1 cellular context compared by ENCODE assay signal in genomic region chr18:48975817-48976649, GRCh38.
TF ChIP-seq lines count a peak whose summit lies in the region.

No MANE protein-coding gene starts in this region.

TF ChIP-seq in K562, 482 proteins besides CTCF, POLR2A, EP300 and RAD21 (continues in another document):
- TF ChIP-seq ZNF589 (CRISPR knock-in tag; IDR thresholded peaks at IDR 0.05; ENCODE audit: low read depth) (0 out of 2 replicates have a peak, but pooled peaks have one; percentile 27), ZNF766 (CRISPR knock-in tag; conservative IDR thresholded peaks at IDR 0.05) (peak; percentile 70), SRSF3 (IDR thresholded peaks at IDR 0.05; ENCODE audit: insufficient read depth, low read length) (no peak), THAP12 (CRISPR knock-in tag; IDR thresholded peaks at IDR 0.05) (0 out of 2 replicates have a peak, but pooled peaks have one; percentile 55), ZNF197 (CRISPR knock-in tag; IDR thresholded peaks at IDR 0.05; ENCODE audit: low read depth) (0 out of 2 replicates have a peak, but pooled peaks have one; percentile 31), RBFOX2 (IDR thresholded peaks at IDR 0.05; ENCODE audit: low read depth, low read length) (peak; percentile 8), CHD7 (IDR thresholded peaks at IDR 0.05; ENCODE audit: low read depth, low read length) (no peak), POLR2AphosphoS2 (IDR thresholded peaks at IDR 0.05; ENCODE audit: low read length) (no peak), ARHGAP35 (IDR thresholded peaks at IDR 0.05; ENCODE audit: partially characterized antibody) (no peak), DPF2 (IDR thresholded peaks at IDR 0.05) (no peak), TCF7L2 (IDR thresholded peaks at IDR 0.05; ENCODE audit: low read depth, low read length) (no peak), MYC (IDR thresholded peaks at IDR 0.05; ENCODE audit: low read depth, low read length) (peak; percentile 37), MYC (CRISPR knock-in tag; IDR thresholded peaks at IDR 0.05; ENCODE audit: borderline replicate concordance, low read depth) (no peak), KLF1 (tag; IDR thresholded peaks at IDR 0.05) (no peak), FOSL1 (tag; conservative IDR thresholded peaks at IDR 0.05) (peak; percentile 73), ZNF384 (IDR thresholded peaks at IDR 0.05; ENCODE audit: low read depth, low read length) (no peak), CREM (IDR thresholded peaks at IDR 0.05; ENCODE audit: low read depth) (peak; percentile 76), POLR2G (IDR thresholded peaks at IDR 0.05; ENCODE audit: low read depth, low read length) (peak; percentile 67), SUPT5H (IDR thresholded peaks at IDR 0.05) (no peak), ZNF41 (CRISPR knock-in tag; conservative IDR thresholded peaks at IDR 0.05) (no peak), SRF (CRISPR knock-in tag; IDR thresholded peaks at IDR 0.05) (no peak), PKNOX1 (IDR thresholded peaks at IDR 0.05) (no peak), KDM5B (IDR thresholded peaks at IDR 0.05; ENCODE audit: insufficient replicate concordance, low read depth, low read length) (peak; percentile 46), PHF8 (IDR thresholded peaks at IDR 0.05; ENCODE audit: borderline replicate concordance, low read length) (peak; percentile 47; the same call in 1 of the 2 replicates), GABPA (tag; conservative IDR thresholded peaks at IDR 0.05; ENCODE audit: low read depth) (0 out of 2 replicates have a peak, but pooled peaks have one; percentile 16), CREB1 (IDR thresholded peaks at IDR 0.05) (peak; percentile 74; the same call in 1 of the 2 replicates), CREB1 (CRISPR knock-in tag; IDR thresholded peaks at IDR 0.05) (peak; percentile 68; the same call in 1 of the 2 replicates), STAT5A (IDR thresholded peaks at IDR 0.05; ENCODE audit: borderline replicate concordance, low read length) (no peak), BDP1 (IDR thresholded peaks at IDR 0.05; ENCODE audit: insufficient read depth, insufficient read length) (no peak), CGGBP1 (CRISPR knock-in tag; IDR thresholded peaks at IDR 0.05) (no peak), KAT7 (CRISPR knock-in tag; IDR thresholded peaks at IDR 0.05; ENCODE audit: borderline replicate concordance) (no peak), SMAD4 (CRISPR knock-in tag; conservative IDR thresholded peaks at IDR 0.05) (peak; percentile 71), EP400 (IDR thresholded peaks at IDR 0.05) (no peak), SMAD1 (IDR thresholded peaks at IDR 0.05; ENCODE audit: low read depth, low read length, partially characterized antibody) (no peak), ZNF583 (CRISPR knock-in tag; IDR thresholded peaks at IDR 0.05) (no peak), SRSF9 (IDR thresholded peaks at IDR 0.05; ENCODE audit: borderline replicate concordance, low read depth, low read length) (no peak), SIRT6 (IDR thresholded peaks at IDR 0.05; ENCODE audit: low read depth, low read length) (no peak), ZKSCAN1 (IDR thresholded peaks at IDR 0.05; ENCODE audit: low read depth, low read length) (no peak), MCM5 (IDR thresholded peaks at IDR 0.05; ENCODE audit: low read depth) (no peak), EZH2 (IDR thresholded peaks at IDR 0.05; ENCODE audit: borderline replicate concordance, low read depth, low read length) (no peak), ZFP36 (IDR thresholded peaks at IDR 0.05; ENCODE audit: low read depth, low read length, partially characterized antibody) (no peak), ZBTB33 (CRISPR knock-in tag; IDR thresholded peaks at IDR 0.05) (no peak)
- TF ChIP-seq, protein P1, sequence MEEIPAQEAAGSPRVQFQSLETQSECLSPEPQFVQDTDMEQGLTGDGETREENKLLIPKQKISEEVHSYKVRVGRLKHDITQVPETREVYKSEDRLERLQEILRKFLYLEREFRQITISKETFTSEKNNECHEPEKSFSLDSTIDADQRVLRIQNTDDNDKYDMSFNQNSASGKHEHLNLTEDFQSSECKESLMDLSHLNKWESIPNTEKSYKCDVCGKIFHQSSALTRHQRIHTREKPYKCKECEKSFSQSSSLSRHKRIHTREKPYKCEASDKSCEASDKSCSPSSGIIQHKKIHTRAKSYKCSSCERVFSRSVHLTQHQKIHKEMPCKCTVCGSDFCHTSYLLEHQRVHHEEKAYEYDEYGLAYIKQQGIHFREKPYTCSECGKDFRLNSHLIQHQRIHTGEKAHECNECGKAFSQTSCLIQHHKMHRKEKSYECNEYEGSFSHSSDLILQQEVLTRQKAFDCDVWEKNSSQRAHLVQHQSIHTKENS (CRISPR knock-in tag; IDR thresholded peaks at IDR 0.05) = no peak
- TF ChIP-seq, protein P2, sequence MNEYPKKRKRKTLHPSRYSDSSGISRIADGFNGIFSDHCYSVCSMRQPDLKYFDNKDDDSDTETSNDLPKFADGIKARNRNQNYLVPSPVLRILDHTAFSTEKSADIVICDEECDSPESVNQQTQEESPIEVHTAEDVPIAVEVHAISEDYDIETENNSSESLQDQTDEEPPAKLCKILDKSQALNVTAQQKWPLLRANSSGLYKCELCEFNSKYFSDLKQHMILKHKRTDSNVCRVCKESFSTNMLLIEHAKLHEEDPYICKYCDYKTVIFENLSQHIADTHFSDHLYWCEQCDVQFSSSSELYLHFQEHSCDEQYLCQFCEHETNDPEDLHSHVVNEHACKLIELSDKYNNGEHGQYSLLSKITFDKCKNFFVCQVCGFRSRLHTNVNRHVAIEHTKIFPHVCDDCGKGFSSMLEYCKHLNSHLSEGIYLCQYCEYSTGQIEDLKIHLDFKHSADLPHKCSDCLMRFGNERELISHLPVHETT (CRISPR knock-in tag; conservative IDR thresholded peaks at IDR 0.05 in 1 of 2, IDR thresholded peaks at IDR 0.05 in 1 of 2) = peak in 1 of 2 experiments; percentile 72; a peak in 1 of 4 replicates
